Comparison of ENCODE assay signal across 1 cellular context in genomic region chr1:169824153-169824552, GRCh38.
TF ChIP-seq lines count a peak whose summit lies in the region.

No MANE protein-coding gene starts in this region.

TF ChIP-seq in K562, 482 proteins besides CTCF, POLR2A, EP300 and RAD21:
- TF ChIP-seq ATF3 (IDR thresholded peaks at IDR 0.05) (peak; percentile 50), ATF3 (CRISPR knock-in tag; conservative IDR thresholded peaks at IDR 0.05) (no peak), MAZ (CRISPR knock-in tag; conservative IDR thresholded peaks at IDR 0.05 in 1 of 2, IDR thresholded peaks at IDR 0.05 in 1 of 2) (no peak)
